14 cellular contexts compared by ENCODE assay signal in the genomic region with DNA sequence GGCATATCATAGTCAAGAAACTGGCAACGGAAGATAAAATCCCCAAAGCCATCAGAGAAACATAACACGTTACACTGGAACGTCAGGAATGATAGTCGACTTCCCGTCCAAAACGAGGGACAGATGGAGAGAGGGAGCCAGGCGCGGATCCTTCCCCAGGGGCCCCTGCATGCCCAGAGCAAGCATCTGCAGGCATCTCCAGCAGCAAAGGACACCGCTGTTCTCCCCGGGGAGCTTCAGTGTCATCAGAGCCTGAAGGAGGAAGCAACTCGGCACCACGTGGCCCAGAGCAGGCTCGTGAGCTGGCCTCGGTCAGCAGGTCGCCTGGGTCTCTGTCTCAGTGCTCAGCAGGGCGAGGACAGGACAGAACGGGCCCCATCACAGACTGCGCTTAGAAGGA. TPM values are rescaled to one million over a fixed set of nuclear protein-coding genes. Genes with fewer than 3 reads are reported as not detected.
DNase-seq lines count a peak whose midpoint lies in the region; ATAC-seq and TF ChIP-seq lines count a peak whose summit lies in the region.
"Had no signal": no experiment of that assay in that cellular context is flagged by ENCODE, and none has a peak within 500 bp of the region (broad histone marks: within the 10 kb centered on the region; RNA-seq: fewer than 3 reads in every experiment).

No MANE protein-coding gene starts in this region.

- H3K27ac ChIP-seq in BLaER1 (peak overlapping the region; percentile 70), adrenal gland (peak overlapping the region in 2 of 5 donors; percentile 47 to 74), right cardiac atrium (ENCODE audit: low read length) (no peak overlapping the region)
- H3K27ac ChIP-seq: HL-60 had no signal

- intact Hi-C loops in adrenal gland (cut with DNase I), result no loop called here
- intact Hi-C loops in right cardiac atrium (cut with DNase I), result no loop called here

- peak overlapping the region; percentile 74 for H3K4me2 ChIP-seq in BLaER1

- H3K9me3 ChIP-seq in BLaER1 (peaks cover 17% of the 10 kb centered on the region), adrenal gland (replicated peaks in 1 of 3) (no peaks in the 10 kb centered on the region), right cardiac atrium (ENCODE audit: control insufficient read depth, low read length) (no peaks in the 10 kb centered on the region)

- DNase-seq in adrenal gland (peak in 5 of 7 donors; percentile 27 to 71 (median 28)), right cardiac atrium (peak; percentile 27 to 70 (median 48)), skeletal muscle cell (ENCODE audit: low read depth) (peak; percentile 8), UCSD-AML1 (lab: John Stamatoyannopoulos, UW; ENCODE audit: unreplicated experiment) (no peak), NCI-H1092 (lab: John Stamatoyannopoulos, UW) (no peak), NCI-H1436 (lab: John Stamatoyannopoulos, UW) (no peak)
- DNase-seq: activated CD4-positive, alpha-beta T cell treated with anti-CD3 and anti-CD28 coated beads, Interleukin-2, amount 50 U/mL, for 1 hour; activated naive CD8-positive, alpha-beta T cell treated with anti-CD3 and anti-CD28 coated beads, Interleukin-2, amount 10 ng/mL, durations not matched to agents 7 days and 5 days; erythroblast; GOT3; naive B cell had no signal

- TF ChIP-seq CTCF in adrenal gland (IDR thresholded peaks at IDR 0.05), result no peak

- no peaks in the 10 kb centered on the region for H3K27me3 ChIP-seq in BLaER1
- H3K27me3 ChIP-seq in adrenal gland, result no peaks in the 10 kb centered on the region
- no peaks in the 10 kb centered on the region for H3K27me3 ChIP-seq in right cardiac atrium (ENCODE audit: control insufficient read depth, insufficient read depth)

- H3K4me3 ChIP-seq in BLaER1 (no peak overlapping the region), adrenal gland (no peak overlapping the region), right cardiac atrium (ENCODE audit: low read length) (no peak overlapping the region), skeletal muscle cell (ENCODE audit: low read depth, low read length) (no peak overlapping the region)

- peaks cover 18% of the 10 kb centered on the region for H4K20me1 ChIP-seq in BLaER1

- H3K4me1 ChIP-seq in BLaER1, result peaks cover 36% of the 10 kb centered on the region
- H3K4me1 ChIP-seq in adrenal gland (replicated peaks in 1 of 2), result no peaks in the 10 kb centered on the region
- H3K4me1 ChIP-seq in right cardiac atrium (ENCODE audit: control insufficient read depth, insufficient read depth, low read length), result no peaks in the 10 kb centered on the region

- H3K9ac ChIP-seq in BLaER1, result peak overlapping the region; percentile 35; the same call in 1 of the 2 replicates

- no peak for TF ChIP-seq POLR2A in adrenal gland (IDR thresholded peaks at IDR 0.05)

- ATAC-seq in right cardiac atrium (peak in 1 of 2 donors; percentile 35), HG03432 (IDR thresholded peaks at IDR 0.05; ENCODE audit: unreplicated experiment) (no peak)

- WGBS in adrenal gland, 4 donors, result 69 to 84% (median 79%) methylated on average over 17 to 18 of the region's 18 CpGs
- WGBS in right cardiac atrium, result 61% methylated on average over 18 of the region's 18 CpGs

- peaks cover 29% of the 10 kb centered on the region for H3K36me3 ChIP-seq in BLaER1
- H3K36me3 ChIP-seq in adrenal gland (replicated peaks in 1 of 2), result no peaks in the 10 kb centered on the region

RNA-seq across cellular contexts. Expression of gene LMF1, which starts 50.1 kb away (rescaled TPM):
- total RNA-seq in adrenal gland (10 to 100 TPM; 24.2 to 80.8 (median 36.3) TPM), right cardiac atrium (10 to 100 TPM; 10.6 to 13.3 (median 11.2) TPM)
- polyA plus RNA-seq in adrenal gland (100 to 1,000 TPM in 1 of 3 donors, 10 to 100 TPM in 2; 10.5 to 101 (median 66.0) TPM), right cardiac atrium (7.8 TPM)

Comparison
In these comparisons a context has a peak if more than half of its experiments do, and no peak if none do; other contexts are left out.
1. DNase-seq: peak in adrenal gland (5 of 7), right cardiac atrium (3 of 3) and skeletal muscle cell (single experiment); none in UCSD-AML1 (single experiment), NCI-H1092 (single experiment) and NCI-H1436 (single experiment).